In genomic region chr2:207260947-207261346, GRCh38 we compare ENCODE assay signal across 1 cellular context.
TF ChIP-seq lines count a peak whose summit lies in the region.

No MANE protein-coding gene starts in this region.

TF ChIP-seq in IMR-90, 13 proteins besides CTCF, POLR2A, EP300 and RAD21:
- TF ChIP-seq SMC3 (IDR thresholded peaks at IDR 0.05; ENCODE audit: low read depth, low read length) (no peak), MXI1 (IDR thresholded peaks at IDR 0.05; ENCODE audit: borderline replicate concordance, low read depth, low read length) (no peak), FOS (IDR thresholded peaks at IDR 0.05; ENCODE audit: low read depth, low read length) (peak; percentile 59; the same call in 1 of the 2 replicates), NFE2L2 (IDR thresholded peaks at IDR 0.05; ENCODE audit: low read depth, low read length) (peak; percentile 33; the same call in 1 of the 2 replicates), CEBPB (IDR thresholded peaks at IDR 0.05; ENCODE audit: low read depth, low read length) (no peak), RFX5 (IDR thresholded peaks at IDR 0.05; ENCODE audit: low read depth, low read length) (no peak), BHLHE40 (IDR thresholded peaks at IDR 0.05; ENCODE audit: low read depth, low read length) (0 out of 2 replicates have a peak, but pooled peaks have one; percentile 22)
